ENCODE assay signal across 24 cellular contexts in genomic region chr7:14630048-14630447, GRCh38.
DNase-seq lines count a peak whose midpoint lies in the region; ATAC-seq and TF ChIP-seq lines count a peak whose summit lies in the region.
"Had no signal": no experiment of that assay in that cellular context is flagged by ENCODE, and none has a peak within 500 bp of the region (broad histone marks: within the 10 kb centered on the region; RNA-seq: fewer than 3 reads in every experiment).

No MANE protein-coding gene starts in this region.

- CTCF ChIA-PET in GM10248 (lab: Yijun Ruan, JAX), result no interaction called here

- intact Hi-C loops in testis (cut with DNase I; ENCODE audit: low total_unique reads), result no loop called here
- intact Hi-C loops in cardiac septum (cut with DNase I), result no loop called here

- H3K79me2 ChIP-seq in KMS-11 (ENCODE audit: insufficient read depth, low read depth), result no peaks in the 10 kb centered on the region

- H3K27ac ChIP-seq in KMS-11, result peak overlapping the region; percentile 47; the same call in 1 of the 2 replicates
- no peak overlapping the region for H3K27ac ChIP-seq in brain microvascular endothelial cell
- no peak overlapping the region for H3K27ac ChIP-seq in testis
- H3K27ac ChIP-seq: colonic mucosa, heart left ventricle, HL-60, left lung, SK-N-MC had no signal

- H3K36me3 ChIP-seq in KMS-11 (ENCODE audit: insufficient read depth) (no peaks in the 10 kb centered on the region), brain microvascular endothelial cell (replicated peaks) (no peaks in the 10 kb centered on the region), testis (ENCODE audit: low read depth, missing control alignments) (no peaks in the 10 kb centered on the region)
- H3K36me3 ChIP-seq: colonic mucosa, heart left ventricle, left lung, MG63 had no signal

- H3K4me3 ChIP-seq in KMS-11 (IDR thresholded peaks at IDR 0.05; ENCODE audit: insufficient read depth, low read depth, low read length) (no peak overlapping the region), brain microvascular endothelial cell (ENCODE audit: low read depth, low read length) (no peak overlapping the region), testis (no peak overlapping the region)
- H3K4me3 ChIP-seq: colonic mucosa, heart left ventricle, left lung, MG63, SK-N-MC had no signal

- 84 to 85% methylated on average over 2 of the region's 2 CpGs for WGBS in testis, 2 donors

- no peak overlapping the region for H3K9ac ChIP-seq in KMS-11

- H4K20me1 ChIP-seq in KMS-11 (ENCODE audit: insufficient read depth), result no peaks in the 10 kb centered on the region

- ATAC-seq in GM18907 (IDR thresholded peaks at IDR 0.05; ENCODE audit: unreplicated experiment), result peak; percentile 70
- peak; percentile 74 for ATAC-seq in HG02852 (IDR thresholded peaks at IDR 0.05; ENCODE audit: unreplicated experiment)
- ATAC-seq: activated T-cell treated with anti-CD3 and anti-CD28 coated beads, Interleukin-2, amount 50 U/mL, for 72 hours; heart left ventricle; left lung; natural killer cell treated with Interleukin-12 subunit alpha and Interleukin-12 subunit beta and Interleukin-15 and Interleukin-18, amount 100 ng/mL, for 72 hours; sciatic nerve had no signal

- H3K4me1 ChIP-seq in KMS-11 (ENCODE audit: low read depth, poor library complexity, severe bottlenecking) (peaks cover 71% of the 10 kb centered on the region), testis (no peaks in the 10 kb centered on the region)
- H3K4me1 ChIP-seq: colonic mucosa, heart left ventricle, left lung had no signal

- TF ChIP-seq CTCF in GM10248 (IDR thresholded peaks at IDR 0.05; ENCODE audit: control extremely low read depth, extremely low read depth, low read depth, missing control alignments) (no peak), KMS-11 (conservative IDR thresholded peaks at IDR 0.05; ENCODE audit: low read depth, low read length) (no peak), brain microvascular endothelial cell (IDR thresholded peaks at IDR 0.05; ENCODE audit: low read depth, low read length, missing control alignments) (no peak), testis (IDR thresholded peaks at IDR 0.05) (no peak)

- POLR2A ChIA-PET in GM10248 (lab: Yijun Ruan, JAX), result no interaction called here

- no peak for TF ChIP-seq POLR2A in testis (IDR thresholded peaks at IDR 0.05)

- DNase-seq in GM10248 (ENCODE audit: extremely low spot score) (peak; percentile 8), brain microvascular endothelial cell (no peak), testis (no peak), cardiac septum (ENCODE audit: low spot score) (no peak)
- DNase-seq in activated CD4-positive, CD25-positive, alpha-beta regulatory T cell treated with anti-CD3 and anti-CD28 coated beads, Interleukin-2, amount 50 U/mL, for 72 hours, result no peak
- DNase-seq: activated CD4-positive, CD25-positive, alpha-beta regulatory T cell; activated T-cell treated with anti-CD3 and anti-CD28 coated beads, Interleukin-2, amount 50 U/mL, for 72 hours; colonic mucosa; EL; endodermal cell; HCEC 1CT; heart left ventricle; IMR-90; left lung; MG63; NCI-H2171 treated with DMSO at 0.1 percent for 48 hours; NCI-H748 treated with DMSO at 0.1 percent for 48 hours had no signal

- no peaks in the 10 kb centered on the region for H3K9me3 ChIP-seq in testis
- H3K9me3 ChIP-seq: colonic mucosa, heart left ventricle, left lung, MG63 had no signal

- in situ Hi-C loops in brain microvascular endothelial cell (cut with HindIII; ENCODE audit: low pct_ligation_motif_present, low sequenced_read_pairs), result no loop called here

- H2AFZ ChIP-seq in KMS-11 (ENCODE audit: low read depth), result 0 out of 2 replicates have a peak overlapping the region, but pooled peaks have one; percentile 6

- H3K4me2 ChIP-seq in KMS-11, result peak overlapping the region; percentile 53

- no peaks in the 10 kb centered on the region for H3K27me3 ChIP-seq in KMS-11 (ENCODE audit: insufficient read depth, low read depth)
- no peaks in the 10 kb centered on the region for H3K27me3 ChIP-seq in brain microvascular endothelial cell (replicated peaks)
- no peaks in the 10 kb centered on the region for H3K27me3 ChIP-seq in testis
- H3K27me3 ChIP-seq: colonic mucosa, heart left ventricle, left lung, MG63 had no signal
